In genomic region chr5:16540421-16540820, GRCh38 we compare ENCODE assay signal across 10 cellular contexts.
A peak's percentile ranks its signal among the peaks of the same experiment; 100 is the strongest.
DNase-seq lines count a peak whose midpoint lies in the region; ATAC-seq and TF ChIP-seq lines count a peak whose summit lies in the region.
"Had no signal": no experiment of that assay in that cellular context is flagged by ENCODE, and none has a peak within 500 bp of the region (broad histone marks: within the 10 kb centered on the region; RNA-seq: fewer than 3 reads in every experiment).

No MANE protein-coding gene starts in this region.

- no peaks in the 10 kb centered on the region for H3K27me3 Mint-ChIP-seq in naive thymus-derived CD4-positive, alpha-beta T cell

- CTCF ChIA-PET in RWPE1 (lab: Yijun Ruan, JAX): interaction anchor here (1.1 kb wide), 1 partner anchor 12 kb away, joined by 9 read pairs; no protein-coding TSS in a partner anchor
- CTCF ChIA-PET in naive thymus-derived CD4-positive, alpha-beta T cell (lab: Charles Lee): no interaction called here

- no peaks in the 10 kb centered on the region for H3K27me3 ChIP-seq in skeletal muscle satellite cell (ENCODE audit: control insufficient read depth, insufficient read depth, low read length)
- no peaks in the 10 kb centered on the region for H3K27me3 ChIP-seq in naive thymus-derived CD4-positive, alpha-beta T cell (ENCODE audit: control insufficient read depth in 2 of 2, insufficient read depth in 2 of 2, low read length in 2 of 2)

- H3K9me3 Mint-ChIP-seq in naive thymus-derived CD4-positive, alpha-beta T cell: no peaks in the 10 kb centered on the region

- H3K9me3 ChIP-seq in skeletal muscle satellite cell (replicated peaks; ENCODE audit: low read length): no peaks in the 10 kb centered on the region
- no peaks in the 10 kb centered on the region for H3K9me3 ChIP-seq in naive thymus-derived CD4-positive, alpha-beta T cell (ENCODE audit: control insufficient read depth in 2 of 3, low read length in 3 of 3)

- H3K36me3 ChIP-seq in skeletal muscle satellite cell (ENCODE audit: insufficient read depth, low read length): no peaks in the 10 kb centered on the region
- peaks cover 0 to 4% (median 0%) of the 10 kb centered on the region in 3 experiments for H3K36me3 ChIP-seq in naive thymus-derived CD4-positive, alpha-beta T cell (ENCODE audit: control insufficient read depth in 2 of 3, insufficient read depth in 3 of 3, low read length in 3 of 3)

- H3K27ac Mint-ChIP-seq in naive thymus-derived CD4-positive, alpha-beta T cell: peak overlapping the region in 3 of 9 donors; percentile 30 to 71 (median 58)
- H3K27ac Mint-ChIP-seq: activated CD8-positive, alpha-beta T cell treated with anti-CD3 and anti-CD28 coated beads, Interleukin-2, amount 10 ng/mL, durations not matched to agents 7 days and 5 days had no signal

- peak overlapping the region; percentile 62 for H3K4me2 ChIP-seq in skeletal muscle satellite cell (ENCODE audit: low read length)

- H3K4me3 Mint-ChIP-seq in naive thymus-derived CD4-positive, alpha-beta T cell: peak overlapping the region in 4 of 10 donors; percentile 12 to 60 (median 28)
- H3K4me3 Mint-ChIP-seq: activated CD8-positive, alpha-beta T cell treated with anti-CD3 and anti-CD28 coated beads, Interleukin-2, amount 10 ng/mL, durations not matched to agents 7 days and 5 days had no signal

- POLR2A ChIA-PET in RWPE1 (lab: Yijun Ruan, JAX; ENCODE audit: low non-redundant PET): no interaction called here
- POLR2A ChIA-PET in naive thymus-derived CD4-positive, alpha-beta T cell (lab: Charles Lee): no interaction called here

- TF ChIP-seq CTCF in RWPE1 (conservative IDR thresholded peaks at IDR 0.05; ENCODE audit: low read depth): no peak
- no peak for TF ChIP-seq CTCF in fibroblast of mammary gland (conservative IDR thresholded peaks at IDR 0.05; ENCODE audit: control insufficient read depth, insufficient read depth, low read depth, low read length)

- ATAC-seq in GM18502 (IDR thresholded peaks at IDR 0.05; ENCODE audit: poor library complexity, unreplicated experiment) (no peak), GM19455 (IDR thresholded peaks at IDR 0.05; ENCODE audit: unreplicated experiment) (no peak)
- ATAC-seq in naive thymus-derived CD4-positive, alpha-beta T cell: no peak
- ATAC-seq: activated CD8-positive, alpha-beta T cell treated with anti-CD3 and anti-CD28 coated beads, Interleukin-2, amount 10 ng/mL, durations not matched to agents 7 days and 5 days had no signal

- peaks cover 31% of the 10 kb centered on the region for H3K4me1 ChIP-seq in skeletal muscle satellite cell (ENCODE audit: control insufficient read depth, insufficient read depth, low read length)
- H3K4me1 ChIP-seq in naive thymus-derived CD4-positive, alpha-beta T cell (ENCODE audit: control insufficient read depth in 2 of 2, insufficient read depth in 2 of 2, low read length in 2 of 2): peaks cover 0 to 14% of the 10 kb centered on the region in 2 donors

- H3K4me1 Mint-ChIP-seq in naive thymus-derived CD4-positive, alpha-beta T cell: peaks cover 28 to 97% (median 92%) of the 10 kb centered on the region in 7 donors

- H3K9ac ChIP-seq in skeletal muscle satellite cell (ENCODE audit: low read depth, low read length): peak overlapping the region; percentile 82

- intact Hi-C loops in naive thymus-derived CD4-positive, alpha-beta T cell (cut with micrococcal nuclease): no loop called here

- H3K36me3 Mint-ChIP-seq in naive thymus-derived CD4-positive, alpha-beta T cell: peaks cover 3 to 54% (median 19%) of the 10 kb centered on the region in 5 donors

- no peak overlapping the region; the same call in 1 of the 2 replicates for H3K27ac ChIP-seq in RWPE1
- H3K27ac ChIP-seq in naive thymus-derived CD4-positive, alpha-beta T cell (ENCODE audit: low read depth, low read length): no peak overlapping the region
- H3K27ac ChIP-seq: SK-N-MC had no signal

- H3K4me3 ChIP-seq in fibroblast of mammary gland (ENCODE audit: control insufficient read depth, low read depth, low read length): no peak overlapping the region
- no peak overlapping the region for H3K4me3 ChIP-seq in skeletal muscle satellite cell (ENCODE audit: low read length)
- H3K4me3 ChIP-seq in naive thymus-derived CD4-positive, alpha-beta T cell (ENCODE audit: low read length): no peak overlapping the region
- H3K4me3 ChIP-seq: SK-N-MC had no signal

- DNase-seq in EH (ENCODE audit: low read depth): peak; percentile 90
- peak; percentile 52 for DNase-seq in RWPE1 (ENCODE audit: low spot score)
- DNase-seq in fibroblast of mammary gland (ENCODE audit: low read depth): peak; percentile 90
- no peak for DNase-seq in globus pallidus (ENCODE audit: low spot score)
- no peak for DNase-seq in naive thymus-derived CD4-positive, alpha-beta T cell
- DNase-seq: activated CD8-positive, alpha-beta T cell treated with anti-CD3 and anti-CD28 coated beads, Interleukin-2, amount 10 ng/mL, durations not matched to agents 7 days and 5 days had no signal

Comparison
In these comparisons a context has a peak if more than half of its experiments do, and no peak if none do; other contexts are left out.
1. DNase-seq: peak in EH (single experiment), RWPE1 (single experiment) and fibroblast of mammary gland (single experiment); none in globus pallidus (single experiment) and naive thymus-derived CD4-positive, alpha-beta T cell (0 of 9).